Comparison of ENCODE assay signal across 16 cellular contexts in the genomic region with DNA sequence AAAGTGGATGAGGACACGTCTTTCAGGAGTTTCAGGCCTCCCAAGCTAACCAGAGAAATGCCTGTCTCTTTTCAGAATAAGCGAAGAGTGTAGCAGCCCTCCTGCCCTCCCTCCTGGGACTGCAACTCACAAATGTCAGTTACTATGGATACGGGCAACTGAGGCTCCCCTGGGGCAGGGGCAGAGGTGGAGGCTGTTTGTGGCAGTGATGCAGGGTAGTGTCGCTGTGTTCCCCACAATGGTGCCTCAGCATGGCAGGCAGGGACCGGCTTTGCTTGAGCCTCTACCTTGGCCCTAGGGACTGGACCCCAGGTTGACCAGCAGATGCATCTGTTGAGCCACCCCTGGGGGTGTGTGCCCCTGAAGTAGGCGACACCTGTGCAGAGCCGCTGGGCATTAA. TPM values are rescaled to one million over a fixed set of nuclear protein-coding genes. Genes with fewer than 3 reads are reported as not detected.
DNase-seq lines count a peak whose midpoint lies in the region; ATAC-seq and TF ChIP-seq lines count a peak whose summit lies in the region.
"Had no signal": no experiment of that assay in that cellular context is flagged by ENCODE, and none has a peak within 500 bp of the region (broad histone marks: within the 10 kb centered on the region; RNA-seq: fewer than 3 reads in every experiment).

No MANE protein-coding gene starts in this region.

- ATAC-seq in left cardiac atrium, result no peak
- no peak for ATAC-seq in GM18858 (IDR thresholded peaks at IDR 0.05; ENCODE audit: unreplicated experiment)

- H3K27ac ChIP-seq in left ventricle myocardium inferior (replicated peaks) (peak overlapping the region; percentile 81), esophagus muscularis mucosa (replicated peaks in 1 of 4) (peak overlapping the region; percentile 32 to 72 (median 56)), rectal smooth muscle tissue (ENCODE audit: low read depth, low read length) (peak overlapping the region; percentile 44), uterus (peak overlapping the region; percentile 53 to 87)
- H3K27ac ChIP-seq: RWPE1 had no signal

- H3K4me3 ChIP-seq in left ventricle myocardium inferior (no peak overlapping the region), esophagus muscularis mucosa (no peak overlapping the region), rectal smooth muscle tissue (ENCODE audit: low read length) (no peak overlapping the region), uterus (no peak overlapping the region)
- H3K4me3 ChIP-seq: HAP-1 had no signal

- no peaks in the 10 kb centered on the region for H3K36me3 ChIP-seq in left ventricle myocardium inferior
- no peaks in the 10 kb centered on the region for H3K36me3 ChIP-seq in esophagus muscularis mucosa
- H3K36me3 ChIP-seq in rectal smooth muscle tissue (ENCODE audit: control insufficient read depth, insufficient read depth, low read length), result no peaks in the 10 kb centered on the region
- no peaks in the 10 kb centered on the region for H3K36me3 ChIP-seq in uterus
- H3K36me3 ChIP-seq: HAP-1 had no signal

- no peak for DNase-seq in left ventricle myocardium inferior
- DNase-seq in left cardiac atrium, result no peak
- DNase-seq in esophagus muscularis mucosa (ENCODE audit: extremely low spot score), result no peak
- no peak for DNase-seq in uterus
- no peak for DNase-seq in RPMI8226
- no peak for DNase-seq in mesothelial cell of epicardium (ENCODE audit: low spot score in 2 of 2, unreplicated experiment in 2 of 2)
- DNase-seq: NCI-H1417 treated with DMSO at 0.1 percent for 48 hours; NCI-H2029; NCI-H226; NCI-H526 treated with DMSO at 0.1 percent for 48 hours; NK-92 treated with Interleukin-12 subunit alpha and Interleukin-12 subunit beta, amount 100 ng/mL, for 24 hours; OCI-M1 had no signal

- H3K36me3 Mint-ChIP-seq in mesothelial cell of epicardium, result no peaks in the 10 kb centered on the region

- H3K27me3 ChIP-seq in left ventricle myocardium inferior (ENCODE audit: low read depth) (peaks cover 50% of the 10 kb centered on the region), esophagus muscularis mucosa (no peaks in the 10 kb centered on the region), rectal smooth muscle tissue (ENCODE audit: control insufficient read depth, insufficient read depth, low read length) (no peaks in the 10 kb centered on the region), uterus (no peaks in the 10 kb centered on the region)

- TF ChIP-seq EP300 in esophagus muscularis mucosa (IDR thresholded peaks at IDR 0.05), result no peak

- H3K27ac Mint-ChIP-seq in mesothelial cell of epicardium, result no peak overlapping the region

- intact Hi-C loops in left ventricle myocardium inferior (cut with micrococcal nuclease) (no loop called here), left cardiac atrium (cut with DNase I) (no loop called here), esophagus muscularis mucosa (cut with DNase I) (no loop called here), uterus (cut with DNase I; ENCODE audit: low total_unique reads) (no loop called here)

- H3K9ac ChIP-seq in rectal smooth muscle tissue (ENCODE audit: low read length), result no peak overlapping the region

- no peak for TF ChIP-seq CTCF in left ventricle myocardium inferior (IDR thresholded peaks at IDR 0.05; ENCODE audit: borderline replicate concordance)
- TF ChIP-seq CTCF in esophagus muscularis mucosa (IDR thresholded peaks at IDR 0.05), result no peak
- no peak for TF ChIP-seq CTCF in uterus (IDR thresholded peaks at IDR 0.05)
- no peak for TF ChIP-seq CTCF in mesothelial cell of epicardium (IDR thresholded peaks at IDR 0.05; ENCODE audit: unreplicated experiment)

- H3K9me3 Mint-ChIP-seq in mesothelial cell of epicardium, result no peaks in the 10 kb centered on the region

- H3K9me3 ChIP-seq in left ventricle myocardium inferior (replicated peaks) (no peaks in the 10 kb centered on the region), esophagus muscularis mucosa (no peaks in the 10 kb centered on the region), uterus (no peaks in the 10 kb centered on the region)
- H3K9me3 ChIP-seq: HAP-1 had no signal

- peaks cover 88% of the 10 kb centered on the region for H3K27me3 Mint-ChIP-seq in mesothelial cell of epicardium (ENCODE audit: low read depth)

- H3K4me1 Mint-ChIP-seq in mesothelial cell of epicardium, result peaks cover 6% of the 10 kb centered on the region

- H3K4me1 ChIP-seq in left ventricle myocardium inferior (peaks cover 42% of the 10 kb centered on the region), esophagus muscularis mucosa (peaks cover 18 to 88% (median 78%) of the 10 kb centered on the region in 4 donors), rectal smooth muscle tissue (ENCODE audit: control insufficient read depth, insufficient read depth, low read length) (peaks cover 8% of the 10 kb centered on the region), uterus (peaks cover 0 to 10% of the 10 kb centered on the region in 2 donors)

- WGBS in esophagus muscularis mucosa, result 94% methylated on average over 6 of the region's 7 CpGs

- no peak overlapping the region for H3K4me3 Mint-ChIP-seq in mesothelial cell of epicardium

- no peak for TF ChIP-seq POLR2A in esophagus muscularis mucosa (IDR thresholded peaks at IDR 0.05; ENCODE audit: low read depth)
- no peak for TF ChIP-seq POLR2A in uterus (IDR thresholded peaks at IDR 0.05)

RNA-seq across cellular contexts. Expression of a gene that starts 10.2 kb away (rescaled TPM):
- total RNA-seq in left ventricle myocardium inferior, result 8.2 TPM
- total RNA-seq in left cardiac atrium, result 10 to 100 TPM; 40.6 to 57.7 TPM
- 100 to 1,000 TPM in 1 of 4 donors, 10 to 100 TPM in 3; 31.1 to 122 (median 64.7) TPM for total RNA-seq in esophagus muscularis mucosa
- total RNA-seq in uterus, result 10 to 100 TPM in 3 of 4 donors, 1 to 10 TPM in 1; 7.9 to 68.7 (median 32.7) TPM
- 0.35 to 0.72 TPM (median 0.72 TPM) in 3 replicates for total RNA-seq in mesothelial cell of epicardium
